ENCODE assay signal across 19 cellular contexts in the genomic region with DNA sequence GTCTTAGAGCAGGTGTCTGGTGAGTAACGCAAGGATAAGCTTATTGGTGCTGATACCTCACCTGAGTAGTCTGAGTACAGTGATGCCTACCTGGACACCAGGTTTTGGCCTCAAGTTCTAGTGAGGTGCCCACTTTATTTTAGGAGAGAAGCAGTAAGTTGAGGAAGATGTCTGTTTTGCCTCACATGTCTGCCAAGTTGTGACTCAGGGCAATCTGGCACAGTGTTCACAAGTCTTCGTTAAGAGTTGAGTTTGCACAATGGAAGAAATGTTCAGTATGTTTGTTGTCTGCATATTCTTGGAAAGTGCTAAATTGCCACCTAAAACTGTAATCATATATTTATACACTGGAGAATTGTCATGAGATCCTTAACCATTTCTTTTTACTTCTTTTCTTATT.
"Had no signal": no experiment of that assay in that cellular context is flagged by ENCODE, and none has a peak within 500 bp of the region (broad histone marks: within the 10 kb centered on the region; RNA-seq: fewer than 3 reads in every experiment).

No MANE protein-coding gene starts in this region.

- H3K36me3 ChIP-seq: SJSA1 had no signal

- H3K4me3 ChIP-seq: SJSA1, SK-N-MC had no signal

- H3K4me1 ChIP-seq: SJSA1 had no signal

- H3K27ac ChIP-seq: HL-60, SJSA1, SK-N-MC had no signal

- H3K27me3 ChIP-seq: SJSA1 had no signal

- H3K9me3 ChIP-seq: SJSA1 had no signal

- DNase-seq: Karpas-422, KBM-7, MM.1S, NCI-H1092 treated with DMSO at 0.1 percent for 48 hours, NCI-H1436, NCI-H187, NCI-H2029, NCI-H2081 treated with DMSO at 0.1 percent for 48 hours, NCI-H2171, NCI-H226, NCI-H524, NCI-H69, NCI-H774, Right ventricle myocardium superior, RPMI8226, SIG-M5 had no signal
